12 cellular contexts compared by ENCODE assay signal in the genomic region with DNA sequence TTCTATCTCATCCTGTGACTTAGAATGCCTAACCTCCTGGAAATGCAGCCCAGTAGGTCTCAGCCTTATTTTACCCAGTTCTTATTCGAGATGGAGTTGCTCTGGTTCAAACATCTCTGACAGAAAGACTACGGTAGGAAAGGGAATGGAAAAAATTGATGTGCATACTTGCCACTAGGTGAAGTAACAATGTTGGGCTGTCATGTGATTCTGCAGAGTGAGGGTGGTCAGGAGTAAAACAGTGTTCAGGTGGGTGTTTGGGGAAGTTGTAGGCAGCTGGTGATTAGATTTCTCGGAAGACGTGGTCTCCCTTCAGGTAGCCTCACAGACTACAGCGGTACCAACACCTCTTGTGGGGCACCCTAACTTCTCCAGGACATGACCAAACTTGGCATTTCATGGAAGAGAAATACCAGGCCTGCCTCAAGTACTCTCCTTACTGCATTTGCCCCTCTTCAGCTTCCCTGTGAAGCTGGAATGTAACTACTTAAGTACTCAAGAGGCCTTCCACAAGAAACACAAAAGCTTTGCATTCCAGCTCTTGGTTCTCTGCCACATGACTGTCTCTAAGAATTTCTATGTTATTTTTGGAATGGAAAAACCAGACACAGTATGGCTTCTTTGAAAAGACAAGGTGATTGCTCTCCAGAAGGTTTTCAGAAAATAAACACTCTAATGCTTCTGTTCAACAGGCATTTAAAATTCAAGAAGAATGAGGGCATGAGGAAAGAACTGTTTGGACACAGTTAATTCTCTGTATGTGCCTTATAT. TPM values are rescaled to one million over a fixed set of nuclear protein-coding genes. Genes with fewer than 3 reads are reported as not detected.
DNase-seq lines count a peak whose midpoint lies in the region; ATAC-seq and TF ChIP-seq lines count a peak whose summit lies in the region.
"Had no signal": no experiment of that assay in that cellular context is flagged by ENCODE, and none has a peak within 500 bp of the region (broad histone marks: within the 10 kb centered on the region; RNA-seq: fewer than 3 reads in every experiment).

No MANE protein-coding gene starts in this region.

- H3K27ac ChIP-seq in left lung (peak overlapping the region; percentile 26 to 67), transverse colon (no peak overlapping the region), suprapubic skin (no peak overlapping the region)
- H3K27ac ChIP-seq: BLaER1 treated with 17β-estradiol and CSF1 and Interleukin-3, amounts not matched to agents 10 nM and 100 nM had no signal

- peaks cover 0 to 4% of the 10 kb centered on the region in 2 donors for H3K4me1 ChIP-seq in left lung
- no peaks in the 10 kb centered on the region for H3K4me1 ChIP-seq in transverse colon
- H3K4me1 ChIP-seq in suprapubic skin, result no peaks in the 10 kb centered on the region
- H3K4me1 ChIP-seq: BLaER1 treated with 17β-estradiol and CSF1 and Interleukin-3, amounts not matched to agents 10 nM and 100 nM had no signal

- TF ChIP-seq EP300 in Ishikawa (IDR thresholded peaks at IDR 0.05; ENCODE audit: borderline replicate concordance), result peak; percentile 76; the same call in 1 of the 2 replicates
- TF ChIP-seq EP300 in transverse colon (IDR thresholded peaks at IDR 0.05; ENCODE audit: low read depth), result no peak
- TF ChIP-seq EP300 in suprapubic skin (IDR thresholded peaks at IDR 0.05), result no peak

- POLR2A ChIA-PET in AG04449 (lab: Yijun Ruan, JAX), result interaction anchor here (1.2 kb wide), 1 partner anchor 69 kb away, joined by 3 read pairs; no protein-coding TSS in a partner anchor

- ATAC-seq in left lung, result peak; percentile 92
- ATAC-seq: stimulated activated naive CD8-positive, alpha-beta T cell treated with anti-CD3 and anti-CD28 coated beads, Interleukin-15, amount 100 ng/mL, for 72 hours had no signal

- H3K36me3 ChIP-seq in left lung, result no peaks in the 10 kb centered on the region
- no peaks in the 10 kb centered on the region for H3K36me3 ChIP-seq in transverse colon
- no peaks in the 10 kb centered on the region for H3K36me3 ChIP-seq in suprapubic skin
- H3K36me3 ChIP-seq: BLaER1 treated with 17β-estradiol and CSF1 and Interleukin-3, amounts not matched to agents 10 nM and 100 nM had no signal

- no peak for TF ChIP-seq POLR2A in transverse colon (IDR thresholded peaks at IDR 0.05)
- TF ChIP-seq POLR2A in suprapubic skin (IDR thresholded peaks at IDR 0.05), result no peak

- CTCF ChIA-PET in AG04449 (lab: Yijun Ruan, JAX), result no interaction called here

- no peak for TF ChIP-seq RAD21 in Ishikawa (IDR thresholded peaks at IDR 0.05; ENCODE audit: low read depth)

- 78 to 80% methylated on average over 4 to 5 of the region's 5 CpGs for WGBS in transverse colon (ENCODE audit: low coverage in 1 of 2), 2 donors
- WGBS in suprapubic skin, result 93% methylated on average over 5 of the region's 5 CpGs

- peaks cover 0 to 4% of the 10 kb centered on the region in 2 donors for H3K9me3 ChIP-seq in left lung
- peaks cover 0 to under 1% of the 10 kb centered on the region in 2 donors for H3K9me3 ChIP-seq in transverse colon
- H3K9me3 ChIP-seq in suprapubic skin, result no peaks in the 10 kb centered on the region

- H3K27me3 ChIP-seq in left lung (no peaks in the 10 kb centered on the region), transverse colon (no peaks in the 10 kb centered on the region), suprapubic skin (no peaks in the 10 kb centered on the region)
- H3K27me3 ChIP-seq: BLaER1 treated with 17β-estradiol and CSF1 and Interleukin-3, amounts not matched to agents 10 nM and 100 nM had no signal

- H3K4me3 ChIP-seq in AG04449 (ENCODE audit: low read depth, low read length) (no peak overlapping the region), left lung (no peak overlapping the region), transverse colon (no peak overlapping the region), suprapubic skin (no peak overlapping the region)
- H3K4me3 ChIP-seq: BLaER1 treated with 17β-estradiol and CSF1 and Interleukin-3, amounts not matched to agents 10 nM and 100 nM had no signal

- in situ Hi-C loops in transverse colon (cut with MboI; ENCODE audit: low pct_ligation_motif_present in 1 of 4, low pct_unique_long_range_greater_than_20kb in 1 of 4, low sequenced_read_pairs in 3 of 4), result no loop called here

- TF ChIP-seq CTCF in AG04449 (IDR thresholded peaks at IDR 0.05; ENCODE audit: insufficient read depth, low read length, missing control alignments) (no peak), left lung (IDR thresholded peaks at IDR 0.05) (no peak), transverse colon (IDR thresholded peaks at IDR 0.05) (no peak), suprapubic skin (IDR thresholded peaks at IDR 0.05) (no peak)

- DNase-seq in AG04449 (ENCODE audit: low read depth, low spot score) (peak; percentile 70), epidermal melanocyte (ENCODE audit: insufficient read length, low spot score) (peak; percentile 47), left lung (peak in 1 of 2 donors; percentile 34), DMS 273 treated with DMSO at 0.1 percent for 48 hours (lab: John Stamatoyannopoulos, UW) (no peak), midbrain (lab: John Stamatoyannopoulos, UW) (no peak), transverse colon (no peak), suprapubic skin (ENCODE audit: low spot score in 2 of 2) (no peak)
- DNase-seq: activated CD4-positive, CD25-positive, alpha-beta regulatory T cell; effector CD8-positive, alpha-beta T cell; stimulated activated naive CD8-positive, alpha-beta T cell treated with anti-CD3 and anti-CD28 coated beads, Interleukin-15, amount 100 ng/mL, for 72 hours had no signal

- intact Hi-C loops in left lung (cut with DNase I) (no loop called here), transverse colon (cut with DNase I; ENCODE audit: low total_unique reads) (no loop called here)

TF ChIP-seq in Ishikawa, 13 proteins besides CTCF, POLR2A, EP300 and RAD21:
- TF ChIP-seq, protein P1, sequence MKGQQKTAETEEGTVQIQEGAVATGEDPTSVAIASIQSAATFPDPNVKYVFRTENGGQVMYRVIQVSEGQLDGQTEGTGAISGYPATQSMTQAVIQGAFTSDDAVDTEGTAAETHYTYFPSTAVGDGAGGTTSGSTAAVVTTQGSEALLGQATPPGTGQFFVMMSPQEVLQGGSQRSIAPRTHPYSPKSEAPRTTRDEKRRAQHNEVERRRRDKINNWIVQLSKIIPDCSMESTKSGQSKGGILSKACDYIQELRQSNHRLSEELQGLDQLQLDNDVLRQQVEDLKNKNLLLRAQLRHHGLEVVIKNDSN (IDR thresholded peaks at IDR 0.05), result peak; percentile 51; the same call in 1 of the 2 replicates
- no peak for TF ChIP-seq CREB1 (IDR thresholded peaks at IDR 0.05; ENCODE audit: low read depth)
- TF ChIP-seq FOXM1 (IDR thresholded peaks at IDR 0.05; ENCODE audit: borderline replicate concordance, low read depth), result peak; percentile 64; the same call in 1 of the 2 replicates
- no peak for TF ChIP-seq TAF1 (IDR thresholded peaks at IDR 0.05; ENCODE audit: low read depth)
- TF ChIP-seq TEAD4 (IDR thresholded peaks at IDR 0.05), result peak; percentile 93
- peak; percentile 80 for TF ChIP-seq TCF12 (IDR thresholded peaks at IDR 0.05; ENCODE audit: low read depth)
- peak; percentile 13; the same call in 1 of the 2 replicates for TF ChIP-seq MAX (IDR thresholded peaks at IDR 0.05)
- peak; percentile 87 for TF ChIP-seq NFIC (IDR thresholded peaks at IDR 0.05)
- no peak for TF ChIP-seq ZBTB7A (IDR thresholded peaks at IDR 0.05; ENCODE audit: low read depth)
- TF ChIP-seq, protein P2, sequence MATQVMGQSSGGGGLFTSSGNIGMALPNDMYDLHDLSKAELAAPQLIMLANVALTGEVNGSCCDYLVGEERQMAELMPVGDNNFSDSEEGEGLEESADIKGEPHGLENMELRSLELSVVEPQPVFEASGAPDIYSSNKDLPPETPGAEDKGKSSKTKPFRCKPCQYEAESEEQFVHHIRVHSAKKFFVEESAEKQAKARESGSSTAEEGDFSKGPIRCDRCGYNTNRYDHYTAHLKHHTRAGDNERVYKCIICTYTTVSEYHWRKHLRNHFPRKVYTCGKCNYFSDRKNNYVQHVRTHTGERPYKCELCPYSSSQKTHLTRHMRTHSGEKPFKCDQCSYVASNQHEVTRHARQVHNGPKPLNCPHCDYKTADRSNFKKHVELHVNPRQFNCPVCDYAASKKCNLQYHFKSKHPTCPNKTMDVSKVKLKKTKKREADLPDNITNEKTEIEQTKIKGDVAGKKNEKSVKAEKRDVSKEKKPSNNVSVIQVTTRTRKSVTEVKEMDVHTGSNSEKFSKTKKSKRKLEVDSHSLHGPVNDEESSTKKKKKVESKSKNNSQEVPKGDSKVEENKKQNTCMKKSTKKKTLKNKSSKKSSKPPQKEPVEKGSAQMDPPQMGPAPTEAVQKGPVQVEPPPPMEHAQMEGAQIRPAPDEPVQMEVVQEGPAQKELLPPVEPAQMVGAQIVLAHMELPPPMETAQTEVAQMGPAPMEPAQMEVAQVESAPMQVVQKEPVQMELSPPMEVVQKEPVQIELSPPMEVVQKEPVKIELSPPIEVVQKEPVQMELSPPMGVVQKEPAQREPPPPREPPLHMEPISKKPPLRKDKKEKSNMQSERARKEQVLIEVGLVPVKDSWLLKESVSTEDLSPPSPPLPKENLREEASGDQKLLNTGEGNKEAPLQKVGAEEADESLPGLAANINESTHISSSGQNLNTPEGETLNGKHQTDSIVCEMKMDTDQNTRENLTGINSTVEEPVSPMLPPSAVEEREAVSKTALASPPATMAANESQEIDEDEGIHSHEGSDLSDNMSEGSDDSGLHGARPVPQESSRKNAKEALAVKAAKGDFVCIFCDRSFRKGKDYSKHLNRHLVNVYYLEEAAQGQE (IDR thresholded peaks at IDR 0.05; ENCODE audit: low read depth), result no peak

RNA-seq across cellular contexts. Expression of gene ENTREP1, which starts 17.4 kb away (rescaled TPM):
- total RNA-seq in left lung, result 10 to 100 TPM; 16.8 to 37.4 TPM
- 10 to 100 TPM in 2 of 4 donors, 1 to 10 TPM in 2; 2.2 to 23.2 (median 9.0) TPM for total RNA-seq in transverse colon
- 10 to 100 TPM in 3 of 4 donors, 1 to 10 TPM in 1; 8.6 to 49.2 (median 17.8) TPM for total RNA-seq in suprapubic skin

Comparison
In these comparisons a context has a peak if more than half of its experiments do, and no peak if none do; other contexts are left out.
1. DNase-seq: peak in AG04449 (single experiment) and epidermal melanocyte (single experiment); none in DMS 273 treated with DMSO at 0.1 percent for 48 hours (single experiment), midbrain (single experiment), transverse colon (single experiment) and suprapubic skin (0 of 2).
2. H3K27ac ChIP-seq: peak in left lung (2 of 2); none in transverse colon (0 of 4) and suprapubic skin (single experiment).